Comparison of ENCODE assay signal across 18 cellular contexts in genomic region chr16:9027070-9027799, GRCh38.
A peak's percentile ranks its signal among the peaks of the same experiment; 100 is the strongest.
DNase-seq lines count a peak whose midpoint lies in the region; ATAC-seq and TF ChIP-seq lines count a peak whose summit lies in the region.
"Had no signal": no experiment of that assay in that cellular context is flagged by ENCODE, and none has a peak within 500 bp of the region (broad histone marks: within the 10 kb centered on the region; RNA-seq: fewer than 3 reads in every experiment).

No MANE protein-coding gene starts in this region.

- no peaks in the 10 kb centered on the region for H3K9me2 ChIP-seq in PC-3 (replicated peaks; ENCODE audit: low read length)

- H3K4me3 ChIP-seq in PC-3 (ENCODE audit: low read length): no peak overlapping the region
- H3K4me3 ChIP-seq in esophagus squamous epithelium: peak overlapping the region in 2 of 4 donors; percentile 4 to 35
- no peak overlapping the region for H3K4me3 ChIP-seq in prostate gland

- no TSS peak for BruUV-seq in PC-3 (replicated peaks; lab: Mats Ljungman, UMichigan)

- H3K36me3 ChIP-seq in PC-3 (ENCODE audit: low read depth, low read length) (no peaks in the 10 kb centered on the region), esophagus squamous epithelium (no peaks in the 10 kb centered on the region), prostate gland (no peaks in the 10 kb centered on the region)
- H3K36me3 ChIP-seq: BE2C had no signal

- WGBS in esophagus squamous epithelium, 2 donors: 36 to 43% methylated on average over 13 of the region's 13 CpGs
- WGBS in prostate gland: 60% methylated on average over 13 of the region's 13 CpGs

- H3K4me2 ChIP-seq in PC-3 (ENCODE audit: low read length): no peak overlapping the region

- H3K4me1 ChIP-seq in PC-3 (ENCODE audit: insufficient read depth, low read length) (no peaks in the 10 kb centered on the region), esophagus squamous epithelium (peaks cover 0 to 16% (median 0%) of the 10 kb centered on the region in 3 donors), prostate gland (replicated peaks) (no peaks in the 10 kb centered on the region)
- H3K4me1 ChIP-seq: BE2C had no signal

- no peaks in the 10 kb centered on the region for H3K4me1 Mint-ChIP-seq in T-helper 17 cell

- H3K9me3 ChIP-seq in PC-3 (ENCODE audit: low read length) (no peaks in the 10 kb centered on the region), T-helper 17 cell (ENCODE audit: control insufficient read depth, low read length, poor library complexity, severe bottlenecking) (no peaks in the 10 kb centered on the region), esophagus squamous epithelium (no peaks in the 10 kb centered on the region), prostate gland (no peaks in the 10 kb centered on the region)
- H3K9me3 ChIP-seq: BE2C had no signal

- no peaks in the 10 kb centered on the region for H3F3A ChIP-seq in PC-3 (ENCODE audit: low read length, unreplicated experiment)

- ATAC-seq in PC-3 (no peak), T-helper 17 cell (no peak), HG02938 (IDR thresholded peaks at IDR 0.05; ENCODE audit: unreplicated experiment) (no peak)

- H2AFZ ChIP-seq in PC-3 (ENCODE audit: low read length): peak overlapping the region; percentile 23; the same call in 1 of the 2 replicates

- no peaks in the 10 kb centered on the region for H4K20me1 ChIP-seq in PC-3 (ENCODE audit: low read length)

- CTCF ChIA-PET in PC-3 (lab: Charles Lee): no interaction called here

- intact Hi-C loops in PC-3 (cut with micrococcal nuclease): no loop called here
- intact Hi-C loops in esophagus squamous epithelium (cut with DNase I): no loop called here
- intact Hi-C loops in prostate gland (cut with DNase I): no loop called here

- H3K9ac ChIP-seq in PC-3 (ENCODE audit: low read length): no peak overlapping the region

- H3K27me3 ChIP-seq in PC-3 (ENCODE audit: low read length): no peaks in the 10 kb centered on the region
- no peaks in the 10 kb centered on the region for H3K27me3 ChIP-seq in esophagus squamous epithelium
- H3K27me3 ChIP-seq in prostate gland (replicated peaks; ENCODE audit: insufficient read depth): no peaks in the 10 kb centered on the region
- H3K27me3 ChIP-seq: BE2C had no signal

- no peaks in the 10 kb centered on the region for H3K27me3 Mint-ChIP-seq in T-helper 17 cell

- H3K4me3 Mint-ChIP-seq in T-helper 17 cell: no peak overlapping the region

- H3K36me3 Mint-ChIP-seq in T-helper 17 cell (ENCODE audit: low read depth): no peaks in the 10 kb centered on the region

- H3K27ac ChIP-seq in PC-3 (ENCODE audit: low read length) (no peak overlapping the region), esophagus squamous epithelium (peak overlapping the region; percentile 55 to 68 (median 65)), prostate gland (no peak overlapping the region)

- TF ChIP-seq POLR2A in esophagus squamous epithelium (IDR thresholded peaks at IDR 0.05) (no peak), prostate gland (IDR thresholded peaks at IDR 0.05) (no peak)

- peak overlapping the region; percentile 43 for H3K27ac Mint-ChIP-seq in T-helper 17 cell

- DNase-seq in PC-3: no peak
- no peak for DNase-seq in T-helper 17 cell
- no peak for DNase-seq in esophagus squamous epithelium (lab: John Stamatoyannopoulos, UW)
- peak; percentile 9 for DNase-seq in prostate gland (ENCODE audit: low spot score)
- no peak for DNase-seq in stimulated activated CD4-positive, alpha-beta T cell treated with anti-CD3 and anti-CD28 coated beads, Interleukin-15, amount 100 ng/mL, for 24 hours
- DNase-seq in NCI-H524 (lab: John Stamatoyannopoulos, UW): no peak
- DNase-seq: BE2C, DMS53, GDM1, KBM-7, NCI-H1105, NCI-H146, NCI-H2029, NCI-H2227 treated with DMSO at 0.1 percent for 48 hours, NCI-H510A treated with DMSO at 0.1 percent for 48 hours, NCI-H774, SHP77 had no signal

- TF ChIP-seq CTCF in PC-3 (conservative IDR thresholded peaks at IDR 0.05; ENCODE audit: low read depth, low read length) (no peak), esophagus squamous epithelium (IDR thresholded peaks at IDR 0.05) (no peak), prostate gland (IDR thresholded peaks at IDR 0.05) (no peak)

- H3K79me2 ChIP-seq in PC-3 (ENCODE audit: low read length): no peaks in the 10 kb centered on the region

- POLR2A ChIA-PET in PC-3 (lab: Charles Lee; ENCODE audit: unreplicated experiment): no interaction called here

Comparison
In these comparisons a context has a peak if more than half of its experiments do, and no peak if none do; other contexts are left out.
1. H3K27ac ChIP-seq: peak in esophagus squamous epithelium (4 of 4); none in PC-3 (single experiment) and prostate gland (0 of 2).